In genomic region chr2:189585357-189585756, GRCh38 we compare ENCODE assay signal across 1 cellular context.
TF ChIP-seq lines count a peak whose summit lies in the region.

No MANE protein-coding gene starts in this region.

TF ChIP-seq in IMR-90, 13 proteins besides CTCF, POLR2A, EP300 and RAD21 (continued from another document):
- TF ChIP-seq, protein P1, sequence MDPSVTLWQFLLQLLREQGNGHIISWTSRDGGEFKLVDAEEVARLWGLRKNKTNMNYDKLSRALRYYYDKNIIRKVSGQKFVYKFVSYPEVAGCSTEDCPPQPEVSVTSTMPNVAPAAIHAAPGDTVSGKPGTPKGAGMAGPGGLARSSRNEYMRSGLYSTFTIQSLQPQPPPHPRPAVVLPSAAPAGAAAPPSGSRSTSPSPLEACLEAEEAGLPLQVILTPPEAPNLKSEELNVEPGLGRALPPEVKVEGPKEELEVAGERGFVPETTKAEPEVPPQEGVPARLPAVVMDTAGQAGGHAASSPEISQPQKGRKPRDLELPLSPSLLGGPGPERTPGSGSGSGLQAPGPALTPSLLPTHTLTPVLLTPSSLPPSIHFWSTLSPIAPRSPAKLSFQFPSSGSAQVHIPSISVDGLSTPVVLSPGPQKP (IDR thresholded peaks at IDR 0.05; ENCODE audit: borderline replicate concordance, low read depth, low read length), result no peak
- TF ChIP-seq FOS (IDR thresholded peaks at IDR 0.05; ENCODE audit: low read depth, low read length) (no peak), SMC3 (IDR thresholded peaks at IDR 0.05; ENCODE audit: low read depth, low read length) (no peak), RFX5 (IDR thresholded peaks at IDR 0.05; ENCODE audit: low read depth, low read length) (no peak), RCOR1 (IDR thresholded peaks at IDR 0.05; ENCODE audit: insufficient replicate concordance, low read length) (no peak), CEBPB (IDR thresholded peaks at IDR 0.05; ENCODE audit: low read depth, low read length) (no peak), NFE2L2 (IDR thresholded peaks at IDR 0.05; ENCODE audit: low read depth, low read length) (no peak), BHLHE40 (IDR thresholded peaks at IDR 0.05; ENCODE audit: low read depth, low read length) (no peak), MXI1 (IDR thresholded peaks at IDR 0.05; ENCODE audit: borderline replicate concordance, low read depth, low read length) (no peak)
